ENCODE assay signal across 14 cellular contexts in the genomic region with DNA sequence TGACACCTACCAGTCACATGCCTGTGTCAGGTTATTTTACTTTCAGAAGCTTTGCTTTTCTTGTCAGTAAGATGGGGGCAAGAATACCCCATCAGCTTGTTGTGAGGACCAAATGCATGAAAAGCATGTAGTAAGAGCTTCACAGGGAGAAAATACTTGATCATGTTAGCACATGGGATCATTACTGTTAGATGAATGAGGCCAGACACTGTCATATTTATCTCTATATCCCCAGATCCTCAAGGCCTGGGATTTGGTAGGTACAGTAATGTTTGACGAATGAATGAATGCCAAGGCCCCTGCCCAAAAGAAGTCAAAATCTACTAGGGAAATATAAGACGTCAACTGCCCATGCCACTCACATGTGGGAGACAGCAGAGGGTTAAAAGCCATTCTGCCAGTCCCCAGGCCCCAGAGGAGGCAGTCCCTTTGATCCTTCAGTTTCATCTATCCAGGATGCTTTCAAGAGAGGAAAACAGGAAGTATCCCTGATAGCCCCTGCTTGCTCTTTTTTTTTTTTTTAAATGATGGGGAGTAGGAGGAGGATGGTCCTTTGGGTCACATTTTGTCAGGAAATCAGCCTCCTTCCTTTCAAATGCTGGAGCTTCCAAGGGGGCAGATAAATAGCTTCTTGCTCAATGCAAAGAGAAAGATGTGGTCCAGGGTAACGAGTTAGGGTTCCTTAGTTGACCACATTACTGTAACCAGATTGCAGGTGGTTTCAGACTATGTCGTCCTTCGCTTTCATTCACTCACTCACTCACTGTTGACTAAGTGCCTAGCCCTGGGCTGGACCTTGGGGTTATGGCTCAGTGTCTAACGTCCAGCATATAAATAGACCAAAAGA.
A peak's percentile ranks its signal among the peaks of the same experiment; 100 is the strongest.
DNase-seq lines count a peak whose midpoint lies in the region; ATAC-seq, FAIRE-seq and TF ChIP-seq lines count a peak whose summit lies in the region.
"Had no signal": no experiment of that assay in that cellular context is flagged by ENCODE, and none has a peak within 500 bp of the region (broad histone marks: within the 10 kb centered on the region; RNA-seq: fewer than 3 reads in every experiment).

No MANE protein-coding gene starts in this region.

- no peaks in the 10 kb centered on the region for H3K79me2 ChIP-seq in astrocyte (ENCODE audit: insufficient read depth, low read length)

- BruUV-seq in Caco-2 (replicated peaks; lab: Mats Ljungman, UMichigan) = no TSS peak

- H3K4me3 Mint-ChIP-seq in Caco-2 (ENCODE audit: unreplicated experiment) (peak overlapping the region; percentile 59), astrocyte (ENCODE audit: unreplicated experiment) (no peak overlapping the region), nephron progenitor cell (peak overlapping the region; percentile 61)
- H3K4me3 Mint-ChIP-seq: activated CD8-positive, alpha-beta T cell treated with anti-CD3 and anti-CD28 coated beads, Interleukin-2, amount 10 ng/mL, durations not matched to agents 7 days and 5 days had no signal

- H3K9me3 ChIP-seq in Caco-2 (no peaks in the 10 kb centered on the region), HUES64 (ENCODE audit: insufficient read depth, low read depth, low read length) (no peaks in the 10 kb centered on the region), astrocyte (ENCODE audit: insufficient read depth, low read depth, low read length) (no peaks in the 10 kb centered on the region)
- H3K9me3 ChIP-seq: sigmoid colon had no signal

- no peak overlapping the region for H3K4me3 ChIP-seq in Caco-2 (ENCODE audit: low read depth, low read length)
- H3K4me3 ChIP-seq in HUES64 (ENCODE audit: low read length) = no peak overlapping the region
- no peak overlapping the region for H3K4me3 ChIP-seq in astrocyte (ENCODE audit: insufficient read depth, low read depth, low read length)
- no peak overlapping the region for H3K4me3 ChIP-seq in coronary artery
- H3K4me3 ChIP-seq: sigmoid colon had no signal

- intact Hi-C loops in Caco-2 (cut with micrococcal nuclease; ENCODE audit: unreplicated experiment) = loop anchor here (1.0 kb wide), 4 partner anchors 23 to 67 kb away; no protein-coding TSS in a partner anchor

- H3K4me1 ChIP-seq in Caco-2 (peaks cover 65% of the 10 kb centered on the region), HUES64 (ENCODE audit: insufficient read depth, low read length) (peaks cover 39% of the 10 kb centered on the region), astrocyte (ENCODE audit: insufficient read depth, low read length) (peaks cover 17% of the 10 kb centered on the region)

- H2AFZ ChIP-seq in astrocyte (ENCODE audit: low read depth, low read length) = no peak overlapping the region

- no peaks in the 10 kb centered on the region for H4K20me1 ChIP-seq in astrocyte (ENCODE audit: insufficient read depth, low read length)

- H3K27me3 Mint-ChIP-seq in Caco-2 (ENCODE audit: insufficient read depth, unreplicated experiment) (no peaks in the 10 kb centered on the region), astrocyte (ENCODE audit: low read depth, unreplicated experiment) (no peaks in the 10 kb centered on the region), nephron progenitor cell (ENCODE audit: low read depth, poor library complexity) (no peaks in the 10 kb centered on the region)

- POLR2A ChIA-PET in Caco-2 (lab: Charles Lee) = interaction anchor here (0.5 to 1.7 kb wide), 4 partner anchors 23 to 67 kb away, joined by 3 to 5 read pairs (median 4); no protein-coding TSS in a partner anchor

- TF ChIP-seq CTCF in Caco-2 (IDR thresholded peaks at IDR 0.05; ENCODE audit: insufficient read depth in 1 of 2, low read depth in 1 of 2, low read length in 1 of 2, severe bottlenecking in 1 of 2, unreplicated experiment in 1 of 2) (no peak), astrocyte (IDR thresholded peaks at IDR 0.05; ENCODE audit: insufficient read depth, low read depth, low read length) (no peak), nephron progenitor cell (IDR thresholded peaks at IDR 0.05) (no peak), coronary artery (IDR thresholded peaks at IDR 0.05) (no peak)

- H3K27ac Mint-ChIP-seq in Caco-2 (ENCODE audit: unreplicated experiment) = peak overlapping the region; percentile 92
- peak overlapping the region; percentile 69 for H3K27ac Mint-ChIP-seq in astrocyte (ENCODE audit: unreplicated experiment)
- H3K27ac Mint-ChIP-seq in nephron progenitor cell = peak overlapping the region; percentile 74
- H3K27ac Mint-ChIP-seq: activated CD8-positive, alpha-beta T cell treated with anti-CD3 and anti-CD28 coated beads, Interleukin-2, amount 10 ng/mL, durations not matched to agents 7 days and 5 days had no signal

- DNase-seq in Caco-2 = no peak
- no peak for DNase-seq in astrocyte (ENCODE audit: low read depth)
- DNase-seq in nephron progenitor cell = no peak
- DNase-seq in coronary artery (ENCODE audit: low spot score) = no peak
- DNase-seq in dermis blood vessel endothelial cell = no peak
- no peak for DNase-seq in LoVo (ENCODE audit: low spot score)
- DNase-seq: activated CD8-positive, alpha-beta T cell treated with anti-CD3 and anti-CD28 coated beads, Interleukin-2, amount 10 ng/mL, durations not matched to agents 7 days and 5 days; effector CD8-positive, alpha-beta T cell; head of caudate nucleus; mammary epithelial cell; NCI-H526; sigmoid colon had no signal

- H3K9ac ChIP-seq in HUES64 (ENCODE audit: low read depth, low read length) = no peak overlapping the region
- no peak overlapping the region for H3K9ac ChIP-seq in astrocyte (ENCODE audit: low read length)

- H3K4me1 Mint-ChIP-seq in Caco-2 (ENCODE audit: low read depth, unreplicated experiment) (peaks cover 37% of the 10 kb centered on the region), astrocyte (ENCODE audit: low read depth, unreplicated experiment) (peaks cover 26% of the 10 kb centered on the region), nephron progenitor cell (peaks cover 80% of the 10 kb centered on the region)

- H3K9me3 Mint-ChIP-seq in Caco-2 (ENCODE audit: unreplicated experiment) = no peaks in the 10 kb centered on the region
- H3K9me3 Mint-ChIP-seq in astrocyte (ENCODE audit: unreplicated experiment) = no peaks in the 10 kb centered on the region
- H3K9me3 Mint-ChIP-seq in nephron progenitor cell = no peaks in the 10 kb centered on the region

- 53% methylated on average over 6 of the region's 6 CpGs for WGBS in HUES64

- H3K27ac ChIP-seq in HUES64 (ENCODE audit: low read depth, low read length) (peak overlapping the region; percentile 48; the same call in 1 of the 2 replicates), astrocyte (ENCODE audit: low read depth, low read length) (no peak overlapping the region), coronary artery (no peak overlapping the region)

- H3K27me3 ChIP-seq in Caco-2 (replicated peaks; ENCODE audit: control insufficient read depth, insufficient read depth, low read length) (no peaks in the 10 kb centered on the region), HUES64 (ENCODE audit: insufficient read depth, low read length) (no peaks in the 10 kb centered on the region), astrocyte (ENCODE audit: insufficient read depth, low read length) (no peaks in the 10 kb centered on the region)
- H3K27me3 ChIP-seq: sigmoid colon had no signal

- no peak overlapping the region for H3K4me2 ChIP-seq in astrocyte (ENCODE audit: low read length)

- CTCF ChIA-PET in Caco-2 (lab: Charles Lee) = interaction anchor here (1.2 kb wide), 1 partner anchor 23 kb away, joined by 4 read pairs; no protein-coding TSS in a partner anchor

- H3K36me3 Mint-ChIP-seq in Caco-2 (ENCODE audit: insufficient read depth, unreplicated experiment) = peaks cover 27% of the 10 kb centered on the region
- no peaks in the 10 kb centered on the region for H3K36me3 Mint-ChIP-seq in astrocyte (ENCODE audit: low read depth, unreplicated experiment)
- H3K36me3 Mint-ChIP-seq in nephron progenitor cell (ENCODE audit: low read depth) = no peaks in the 10 kb centered on the region

- no peak for ATAC-seq in GM19397 (IDR thresholded peaks at IDR 0.05; ENCODE audit: unreplicated experiment)
- ATAC-seq: activated CD8-positive, alpha-beta T cell treated with anti-CD3 and anti-CD28 coated beads, Interleukin-2, amount 10 ng/mL, durations not matched to agents 7 days and 5 days had no signal

- no peaks in the 10 kb centered on the region for H3K36me3 ChIP-seq in Caco-2 (ENCODE audit: control insufficient read depth, insufficient read depth, low read length)
- H3K36me3 ChIP-seq in HUES64 (ENCODE audit: insufficient read depth, low read length) = peaks cover 8% of the 10 kb centered on the region; the same call in 1 of the 2 replicates
- H3K36me3 ChIP-seq in astrocyte (ENCODE audit: insufficient read depth, low read length) = no peaks in the 10 kb centered on the region
- H3K36me3 ChIP-seq: sigmoid colon had no signal

- FAIRE-seq in astrocyte (lab: Jason Lieb, UNC) = no peak
